Comparison of ENCODE assay signal across 1 cellular context in genomic region chr2:70767699-70768584, GRCh38.
TF ChIP-seq lines count a peak whose summit lies in the region.

ADD2 (minus strand) TSS chr2:70768200; CDS start chr2:70706408, 61,792 bp downstream.

TF ChIP-seq in HepG2, 621 proteins besides CTCF, POLR2A, EP300 and RAD21 (continued from another document and continues in another):
- TF ChIP-seq, protein P1, sequence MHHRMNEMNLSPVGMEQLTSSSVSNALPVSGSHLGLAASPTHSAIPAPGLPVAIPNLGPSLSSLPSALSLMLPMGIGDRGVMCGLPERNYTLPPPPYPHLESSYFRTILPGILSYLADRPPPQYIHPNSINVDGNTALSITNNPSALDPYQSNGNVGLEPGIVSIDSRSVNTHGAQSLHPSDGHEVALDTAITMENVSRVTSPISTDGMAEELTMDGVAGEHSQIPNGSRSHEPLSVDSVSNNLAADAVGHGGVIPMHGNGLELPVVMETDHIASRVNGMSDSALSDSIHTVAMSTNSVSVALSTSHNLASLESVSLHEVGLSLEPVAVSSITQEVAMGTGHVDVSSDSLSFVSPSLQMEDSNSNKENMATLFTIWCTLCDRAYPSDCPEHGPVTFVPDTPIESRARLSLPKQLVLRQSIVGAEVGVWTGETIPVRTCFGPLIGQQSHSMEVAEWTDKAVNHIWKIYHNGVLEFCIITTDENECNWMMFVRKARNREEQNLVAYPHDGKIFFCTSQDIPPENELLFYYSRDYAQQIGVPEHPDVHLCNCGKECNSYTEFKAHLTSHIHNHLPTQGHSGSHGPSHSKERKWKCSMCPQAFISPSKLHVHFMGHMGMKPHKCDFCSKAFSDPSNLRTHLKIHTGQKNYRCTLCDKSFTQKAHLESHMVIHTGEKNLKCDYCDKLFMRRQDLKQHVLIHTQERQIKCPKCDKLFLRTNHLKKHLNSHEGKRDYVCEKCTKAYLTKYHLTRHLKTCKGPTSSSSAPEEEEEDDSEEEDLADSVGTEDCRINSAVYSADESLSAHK (CRISPR knock-in tag; IDR thresholded peaks at IDR 0.05; ENCODE audit: borderline replicate concordance): no peak
- no peak for TF ChIP-seq TBX2 (CRISPR knock-in tag; IDR thresholded peaks at IDR 0.05; ENCODE audit: borderline replicate concordance)
- TF ChIP-seq, protein P2, sequence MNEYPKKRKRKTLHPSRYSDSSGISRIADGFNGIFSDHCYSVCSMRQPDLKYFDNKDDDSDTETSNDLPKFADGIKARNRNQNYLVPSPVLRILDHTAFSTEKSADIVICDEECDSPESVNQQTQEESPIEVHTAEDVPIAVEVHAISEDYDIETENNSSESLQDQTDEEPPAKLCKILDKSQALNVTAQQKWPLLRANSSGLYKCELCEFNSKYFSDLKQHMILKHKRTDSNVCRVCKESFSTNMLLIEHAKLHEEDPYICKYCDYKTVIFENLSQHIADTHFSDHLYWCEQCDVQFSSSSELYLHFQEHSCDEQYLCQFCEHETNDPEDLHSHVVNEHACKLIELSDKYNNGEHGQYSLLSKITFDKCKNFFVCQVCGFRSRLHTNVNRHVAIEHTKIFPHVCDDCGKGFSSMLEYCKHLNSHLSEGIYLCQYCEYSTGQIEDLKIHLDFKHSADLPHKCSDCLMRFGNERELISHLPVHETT (CRISPR knock-in tag; conservative IDR thresholded peaks at IDR 0.05): no peak
- TF ChIP-seq DZIP1 (CRISPR knock-in tag; IDR thresholded peaks at IDR 0.05): no peak
- 0 out of 2 replicates have a peak, but pooled peaks have one; percentile 3 for TF ChIP-seq STAG1 (CRISPR knock-in tag; IDR thresholded peaks at IDR 0.05)
- TF ChIP-seq SATB2 (CRISPR knock-in tag; IDR thresholded peaks at IDR 0.05): no peak
- TF ChIP-seq ZNF574 (CRISPR knock-in tag; IDR thresholded peaks at IDR 0.05): peak; percentile 40; the same call in 1 of the 2 replicates
- TF ChIP-seq TP53 (CRISPR knock-in tag; conservative IDR thresholded peaks at IDR 0.05): no peak
- peak; percentile 29; the same call in 1 of the 2 replicates for TF ChIP-seq GABPB1 (CRISPR knock-in tag; IDR thresholded peaks at IDR 0.05)
- TF ChIP-seq ZNF33B (CRISPR knock-in tag; IDR thresholded peaks at IDR 0.05): no peak
- no peak for TF ChIP-seq POLR2AphosphoS5 (IDR thresholded peaks at IDR 0.05; ENCODE audit: low read depth, low read length)
- no peak for TF ChIP-seq ZFP36 (IDR thresholded peaks at IDR 0.05; ENCODE audit: borderline replicate concordance, low read depth, low read length, partially characterized antibody)
- TF ChIP-seq, protein P3, sequence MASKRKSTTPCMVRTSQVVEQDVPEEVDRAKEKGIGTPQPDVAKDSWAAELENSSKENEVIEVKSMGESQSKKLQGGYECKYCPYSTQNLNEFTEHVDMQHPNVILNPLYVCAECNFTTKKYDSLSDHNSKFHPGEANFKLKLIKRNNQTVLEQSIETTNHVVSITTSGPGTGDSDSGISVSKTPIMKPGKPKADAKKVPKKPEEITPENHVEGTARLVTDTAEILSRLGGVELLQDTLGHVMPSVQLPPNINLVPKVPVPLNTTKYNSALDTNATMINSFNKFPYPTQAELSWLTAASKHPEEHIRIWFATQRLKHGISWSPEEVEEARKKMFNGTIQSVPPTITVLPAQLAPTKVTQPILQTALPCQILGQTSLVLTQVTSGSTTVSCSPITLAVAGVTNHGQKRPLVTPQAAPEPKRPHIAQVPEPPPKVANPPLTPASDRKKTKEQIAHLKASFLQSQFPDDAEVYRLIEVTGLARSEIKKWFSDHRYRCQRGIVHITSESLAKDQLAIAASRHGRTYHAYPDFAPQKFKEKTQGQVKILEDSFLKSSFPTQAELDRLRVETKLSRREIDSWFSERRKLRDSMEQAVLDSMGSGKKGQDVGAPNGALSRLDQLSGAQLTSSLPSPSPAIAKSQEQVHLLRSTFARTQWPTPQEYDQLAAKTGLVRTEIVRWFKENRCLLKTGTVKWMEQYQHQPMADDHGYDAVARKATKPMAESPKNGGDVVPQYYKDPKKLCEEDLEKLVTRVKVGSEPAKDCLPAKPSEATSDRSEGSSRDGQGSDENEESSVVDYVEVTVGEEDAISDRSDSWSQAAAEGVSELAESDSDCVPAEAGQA (IDR thresholded peaks at IDR 0.05; ENCODE audit: low read depth): no peak
- TF ChIP-seq, protein P3 (CRISPR knock-in tag; IDR thresholded peaks at IDR 0.05; ENCODE audit: borderline replicate concordance): no peak
- TF ChIP-seq GFI1 (CRISPR knock-in tag; IDR thresholded peaks at IDR 0.05; ENCODE audit: borderline replicate concordance): no peak
- no peak for TF ChIP-seq DMTF1 (CRISPR knock-in tag; IDR thresholded peaks at IDR 0.05)
- no peak for TF ChIP-seq ZNF768 (CRISPR knock-in tag; IDR thresholded peaks at IDR 0.05)
- no peak for TF ChIP-seq ZNF230 (CRISPR knock-in tag; IDR thresholded peaks at IDR 0.05)
- no peak for TF ChIP-seq MLLT10 (CRISPR knock-in tag; IDR thresholded peaks at IDR 0.05)
- TF ChIP-seq HINFP (CRISPR knock-in tag; IDR thresholded peaks at IDR 0.05; ENCODE audit: low read depth): no peak
- no peak for TF ChIP-seq ZNF17 (CRISPR knock-in tag; IDR thresholded peaks at IDR 0.05)
- no peak for TF ChIP-seq ZNF558 (CRISPR knock-in tag; IDR thresholded peaks at IDR 0.05; ENCODE audit: borderline replicate concordance)
- TF ChIP-seq ETS1 (CRISPR knock-in tag; IDR thresholded peaks at IDR 0.05): no peak
- TF ChIP-seq MNT (IDR thresholded peaks at IDR 0.05): no peak
- TF ChIP-seq KDM2A (CRISPR knock-in tag; IDR thresholded peaks at IDR 0.05; ENCODE audit: borderline replicate concordance, low read depth): peak; percentile 17; the same call in 1 of the 2 replicates
